8 cellular contexts compared by ENCODE assay signal in genomic region chr2:69914235-69915049, GRCh38. TPM values are rescaled to one million over a fixed set of nuclear protein-coding genes. Genes with fewer than 3 reads are reported as not detected.
DNase-seq lines count a peak whose midpoint lies in the region; ATAC-seq and TF ChIP-seq lines count a peak whose summit lies in the region.

No MANE protein-coding gene starts in this region.

- in situ Hi-C loops in IMR-90 (cut with MboI; ENCODE audit: low sequenced_read_pairs) = loop anchor here (5.0 to 25.0 kb wide), 3 partner anchors 158 to 323 kb away; partner anchors contain the start of gene TIA1

- no peak overlapping the region for H4K5ac ChIP-seq in IMR-90 (ENCODE audit: low read depth, low read length)

- peak overlapping the region; percentile 84 for H4K91ac ChIP-seq in IMR-90 (ENCODE audit: insufficient read depth, low read depth, low read length)

- POLR2A ChIA-PET in IMR-90 (lab: Charles Lee; ENCODE audit: unreplicated experiment) = interaction anchor here (0.5 to 1.5 kb wide), 11 partner anchors 11 to 228 kb away, joined by 3 to 7 read pairs (median 3); no protein-coding TSS in a partner anchor

- no peaks in the 10 kb centered on the region for H4K20me1 ChIP-seq in IMR-90 (ENCODE audit: insufficient read depth, low read length)

- H2AK9ac ChIP-seq in IMR-90 (replicated peaks; ENCODE audit: low read depth, low read length, poor library complexity) = peak overlapping the region; percentile 83

- no TSS peak for BruUV-seq in IMR-90 (replicated peaks; lab: Mats Ljungman, UMichigan)

- no peaks in the 10 kb centered on the region for H3K36me3 ChIP-seq in IMR-90 (ENCODE audit: control insufficient read depth, insufficient read depth, low read length)

- peak overlapping the region; percentile 92 for H2AFZ ChIP-seq in IMR-90 (replicated peaks; ENCODE audit: low read length, poor library complexity)

- 0% methylated on average over 31 of the region's 57 CpGs; no CpG with 5 or more reads in 1 of the 2 experiments for WGBS in IMR-90 (ENCODE audit: extremely low coverage in 2 of 2, insufficient read length in 1 of 2), 2 experiments

- peak overlapping the region; percentile 77 for H3K14ac ChIP-seq in IMR-90 (replicated peaks; ENCODE audit: low read depth, low read length)

- peak overlapping the region; percentile 10; the same call in 1 of the 2 replicates for H2AK5ac ChIP-seq in IMR-90 (ENCODE audit: low read depth, low read length)

- intact Hi-C loops in IMR-90 (cut with micrococcal nuclease) = loop anchor here (1.0 to 5.0 kb wide), 5 partner anchors 156 to 388 kb away; partner anchors contain the start of genes FAM136A and PCBP1

- H2BK20ac ChIP-seq in IMR-90 (ENCODE audit: low read depth, low read length) = no peak overlapping the region

- no peak; the same call in 1 of the 2 replicates for TF ChIP-seq RAD21 in IMR-90 (IDR thresholded peaks at IDR 0.05; ENCODE audit: low read length)

- peak overlapping the region; percentile 61 for H3K9ac ChIP-seq in IMR-90 (ENCODE audit: low read depth, low read length)

- no peaks in the 10 kb centered on the region for H3K9me1 ChIP-seq in IMR-90 (ENCODE audit: insufficient read depth, low read length)

- peak; percentile 63 for TF ChIP-seq POLR2A in IMR-90 (IDR thresholded peaks at IDR 0.05; ENCODE audit: low read depth, low read length)

- no peak overlapping the region; the same call in 1 of the 2 replicates for H3K18ac ChIP-seq in IMR-90 (ENCODE audit: low read depth, low read length)

- H3K9me3 ChIP-seq in IMR-90 (ENCODE audit: control insufficient read depth, insufficient read depth, low read length) = no peaks in the 10 kb centered on the region

- no peak overlapping the region for H2BK15ac ChIP-seq in IMR-90 (ENCODE audit: low read depth, low read length)

- dilution Hi-C loops in IMR-90 (cut with HindIII; ENCODE audit: low sequenced_read_pairs, unreplicated experiment) = no loop called here

- ATAC-seq in GM21528 (IDR thresholded peaks at IDR 0.05; ENCODE audit: low FRiP score, unreplicated experiment) (peak; percentile 91), IMR-90 (ENCODE audit: low read depth) (peak; percentile 92)

- H3K56ac ChIP-seq in IMR-90 (ENCODE audit: extremely low read depth, insufficient read depth, low read length) = peak overlapping the region; percentile 90; the same call in 1 of the 2 replicates

- H3K4me1 ChIP-seq in IMR-90 (ENCODE audit: control insufficient read depth, insufficient read depth, low read length) = no peaks in the 10 kb centered on the region; the same call in 1 of the 2 replicates

- peak overlapping the region; percentile 32; the same call in 1 of the 2 replicates for H2BK120ac ChIP-seq in IMR-90 (ENCODE audit: low read depth, low read length)

- peaks cover 4 to 21% of the 10 kb centered on the region in 2 experiments; a peak in 3 of 4 replicates for H3K79me1 ChIP-seq in IMR-90 (ENCODE audit: low read depth in 1 of 2, low read length in 2 of 2)

- peak overlapping the region; percentile 64 to 84; a peak in 3 of 4 replicates for H4K8ac ChIP-seq in IMR-90 (ENCODE audit: low read depth in 2 of 2, low read length in 2 of 2)

- H3K4me2 ChIP-seq in IMR-90 (ENCODE audit: low read depth, low read length) = peak overlapping the region; percentile 58

- H3K27ac ChIP-seq in IMR-90 (ENCODE audit: insufficient read depth, low read length) = peak overlapping the region; percentile 69

- peak overlapping the region; percentile 58 for H2BK5ac ChIP-seq in IMR-90 (ENCODE audit: low read depth, low read length, poor library complexity, severe bottlenecking)

- CTCF ChIA-PET in IMR-90 (lab: Yijun Ruan, JAX) = interaction anchor here (1.1 to 1.9 kb wide), 3 partner anchors 157 to 229 kb away, joined by 4 to 8 read pairs (median 7); no protein-coding TSS in a partner anchor

- DNase-seq in DMS153 (lab: John Stamatoyannopoulos, UW) (peak; percentile 100), IMR-90 (peak; percentile 100), OCI-M1 (lab: John Stamatoyannopoulos, UW) (peak; percentile 100), epithelial cell of proximal tubule (ENCODE audit: low read depth) (peak; percentile 99), mucosa of gallbladder (ENCODE audit: low spot score) (peak; percentile 100)
- peak; percentile 98 for DNase-seq in activated T-cell treated with anti-CD3 and anti-CD28 coated beads, Interleukin-2, amount 50 U/mL, for 1 hour
- peak; percentile 99 to 100 for DNase-seq in stimulated activated CD8-positive, alpha-beta memory T cell treated with anti-CD3 and anti-CD28 coated beads, Interleukin-4, amount 100 ng/mL, for 4 hours (ENCODE audit: low read depth in 2 of 2, low spot score in 1 of 2)

- peak overlapping the region; percentile 85 for H3K4ac ChIP-seq in IMR-90 (ENCODE audit: low read depth, low read length)

- H3K27me3 ChIP-seq in IMR-90 (ENCODE audit: control insufficient read depth, insufficient read depth, low read length) = no peaks in the 10 kb centered on the region

- H3K23ac ChIP-seq in IMR-90 (ENCODE audit: low read depth, low read length) = peak overlapping the region; percentile 33

- TF ChIP-seq CTCF in IMR-90 (conservative IDR thresholded peaks at IDR 0.05; ENCODE audit: low read depth, low read length) = no peak; the same call in 1 of the 2 replicates
- peak; percentile 18 for TF ChIP-seq CTCF in epithelial cell of proximal tubule (conservative IDR thresholded peaks at IDR 0.05; ENCODE audit: low read depth, low read length)

- H3K4me3 ChIP-seq in IMR-90 (ENCODE audit: insufficient read depth, low read depth, low read length) (peak overlapping the region; percentile 55), epithelial cell of proximal tubule (ENCODE audit: low read depth, low read length) (peak overlapping the region; percentile 83)

TF ChIP-seq in IMR-90, 13 proteins besides CTCF, POLR2A, EP300 and RAD21:
- TF ChIP-seq MAFK (IDR thresholded peaks at IDR 0.05; ENCODE audit: low read depth, low read length) = no peak; the same call in 1 of the 2 replicates
- TF ChIP-seq SMC3 (IDR thresholded peaks at IDR 0.05; ENCODE audit: low read depth, low read length) = no peak; the same call in 1 of the 2 replicates
- TF ChIP-seq CHD1 (IDR thresholded peaks at IDR 0.05; ENCODE audit: low read depth, low read length) = no peak
- peak; percentile 70 for TF ChIP-seq USF2 (IDR thresholded peaks at IDR 0.05; ENCODE audit: low read depth, low read length)
- TF ChIP-seq BHLHE40 (IDR thresholded peaks at IDR 0.05; ENCODE audit: low read depth, low read length) = peak; percentile 51
- TF ChIP-seq MAZ (IDR thresholded peaks at IDR 0.05; ENCODE audit: borderline replicate concordance, low read depth, low read length) = peak; percentile 78; the same call in 1 of the 2 replicates
- peak; percentile 74 for TF ChIP-seq CEBPB (IDR thresholded peaks at IDR 0.05; ENCODE audit: low read depth, low read length)
- no peak for TF ChIP-seq ELK1 (IDR thresholded peaks at IDR 0.05; ENCODE audit: borderline replicate concordance, low read depth, low read length)
- peak; percentile 48; the same call in 1 of the 2 replicates for TF ChIP-seq FOS (IDR thresholded peaks at IDR 0.05; ENCODE audit: low read depth, low read length)
- TF ChIP-seq RFX5 (IDR thresholded peaks at IDR 0.05; ENCODE audit: low read depth, low read length) = peak; percentile 97
- no peak for TF ChIP-seq RCOR1 (IDR thresholded peaks at IDR 0.05; ENCODE audit: insufficient replicate concordance, low read length)
- no peak for TF ChIP-seq NFE2L2 (IDR thresholded peaks at IDR 0.05; ENCODE audit: low read depth, low read length)
- TF ChIP-seq MXI1 (IDR thresholded peaks at IDR 0.05; ENCODE audit: borderline replicate concordance, low read depth, low read length) = peak; percentile 91

RNA-seq across cellular contexts. Expression of gene MXD1, which starts 0.5 kb away (rescaled TPM):
- total RNA-seq in IMR-90 (2012; rRNA removed) = 2.0 and 3.1 TPM in 2 replicates
- polyA plus RNA-seq in IMR-90 (2012; rRNA removed) = 3.7 TPM in 2 replicates
- 1.5 and 1.6 TPM in 2 replicates for polyA plus RNA-seq in IMR-90 (2012; cell fraction: cytosol; rRNA removed)
- polyA plus RNA-seq in IMR-90 (2012; cell fraction: nucleus; rRNA removed; ENCODE audit: low replicate concordance) = 3.8 and 11.5 TPM in 2 replicates
- 2.2 and 3.4 TPM in 2 replicates for total RNA-seq in epithelial cell of proximal tubule
- total RNA-seq in mucosa of gallbladder = 13.7 TPM

RNA-seq across cellular contexts. Expression of gene SNRNP27, which starts 20.7 kb away (rescaled TPM):
- total RNA-seq in IMR-90 (2012; rRNA removed) (8.8 and 36.1 TPM in 2 replicates), epithelial cell of proximal tubule (60.3 and 88.6 TPM in 2 replicates), mucosa of gallbladder (43.4 TPM)
- 41.5 and 48.3 TPM in 2 replicates for polyA plus RNA-seq in IMR-90 (2012; rRNA removed)
- 7.2 and 8.6 TPM in 2 replicates for polyA plus RNA-seq in IMR-90 (2012; cell fraction: cytosol; rRNA removed)
- polyA plus RNA-seq in IMR-90 (2012; cell fraction: nucleus; rRNA removed; ENCODE audit: low replicate concordance) = 3.1 and 16.7 TPM in 2 replicates

RNA-seq across cellular contexts. Expression of gene ASPRV1, which starts 47.0 kb away (rescaled TPM):
- total RNA-seq in IMR-90 (2012; rRNA removed) (0.18 and 0.28 TPM in 2 replicates), epithelial cell of proximal tubule (0.14 and 0.69 TPM in 2 replicates), mucosa of gallbladder (1.1 TPM)
- polyA plus RNA-seq in IMR-90 (2012; rRNA removed) = 0.09 and 0.14 TPM in 2 replicates
- polyA plus RNA-seq in IMR-90 (2012; cell fraction: cytosol; rRNA removed) = 0.08 and 0.10 TPM in 2 replicates
- 0.36 and 0.39 TPM in 2 replicates for polyA plus RNA-seq in IMR-90 (2012; cell fraction: nucleus; rRNA removed; ENCODE audit: low replicate concordance)

Comparison
In these comparisons a context has a peak if more than half of its experiments do, and no peak if none do; other contexts are left out.
1. Peak in every context shown above with its lines: DNase-seq, ATAC-seq, H3K4me3 ChIP-seq and H3K27ac ChIP-seq.